1 cellular context compared by ENCODE assay signal in genomic region chr19:58350001-58350801, GRCh38.
TF ChIP-seq lines count a peak whose summit lies in the region.

No MANE protein-coding gene starts in this region.

TF ChIP-seq in K562, 482 proteins besides CTCF, POLR2A, EP300 and RAD21:
- TF ChIP-seq ARNT (IDR thresholded peaks at IDR 0.05) (no peak), RNF2 (IDR thresholded peaks at IDR 0.05) (no peak), ZBTB33 (CRISPR knock-in tag; IDR thresholded peaks at IDR 0.05) (peak; percentile 84), UBTF (IDR thresholded peaks at IDR 0.05; ENCODE audit: borderline replicate concordance in 1 of 2, low read depth in 2 of 2, low read length in 2 of 2) (no peak), RFX5 (IDR thresholded peaks at IDR 0.05; ENCODE audit: low read depth, low read length) (no peak)
